ENCODE assay signal across 3 cellular contexts in genomic region chr13:27907139-27907787, GRCh38.
TF ChIP-seq lines count a peak whose summit lies in the region.

No MANE protein-coding gene starts in this region.

TF ChIP-seq in GM12891, 5 proteins besides CTCF, POLR2A, EP300 and RAD21:
- TF ChIP-seq TAF1 (IDR thresholded peaks at IDR 0.05; ENCODE audit: low read depth, low read length) = no peak
- no peak for TF ChIP-seq POU2F2 (IDR thresholded peaks at IDR 0.05; ENCODE audit: low read depth, low read length)
- TF ChIP-seq SPI1 (IDR thresholded peaks at IDR 0.05; ENCODE audit: low read depth, low read length) = no peak
- TF ChIP-seq PAX5 (IDR thresholded peaks at IDR 0.05; ENCODE audit: insufficient read depth, low read length, severe bottlenecking) = no peak
- TF ChIP-seq POLR2AphosphoS5 (IDR thresholded peaks at IDR 0.05; ENCODE audit: low read depth, low read length) = no peak
TF ChIP-seq in GM12891: peak in this region for 0.

TF ChIP-seq in GM12878, 131 proteins besides CTCF, POLR2A, EP300 and RAD21:
- no peak for TF ChIP-seq EGR1 (IDR thresholded peaks at IDR 0.05; ENCODE audit: borderline replicate concordance in 1 of 2, low read depth in 2 of 2, low read length in 2 of 2)
- no peak for TF ChIP-seq HCFC1 (IDR thresholded peaks at IDR 0.05; ENCODE audit: low read length)
- TF ChIP-seq PRDM15 (CRISPR knock-in tag; IDR thresholded peaks at IDR 0.05) = no peak
- no peak for TF ChIP-seq CREB1 (IDR thresholded peaks at IDR 0.05; ENCODE audit: low read depth)
- no peak for TF ChIP-seq MLLT1 (IDR thresholded peaks at IDR 0.05)
- no peak for TF ChIP-seq POLR2AphosphoS2 (IDR thresholded peaks at IDR 0.05; ENCODE audit: low read depth, low read length)
- no peak for TF ChIP-seq SPI1 (IDR thresholded peaks at IDR 0.05; ENCODE audit: borderline replicate concordance, insufficient read depth, low read depth, low read length)
- TF ChIP-seq SKIL (IDR thresholded peaks at IDR 0.05; ENCODE audit: low read depth, poor library complexity, severe bottlenecking) = no peak
- TF ChIP-seq SREBF2 (IDR thresholded peaks at IDR 0.05; ENCODE audit: low read length) = no peak
- TF ChIP-seq CBX3 (IDR thresholded peaks at IDR 0.05; ENCODE audit: borderline replicate concordance, low read depth) = no peak
- TF ChIP-seq MEF2B (IDR thresholded peaks at IDR 0.05; ENCODE audit: partially characterized antibody, poor library complexity, severe bottlenecking) = no peak
- TF ChIP-seq MEF2A (IDR thresholded peaks at IDR 0.05; ENCODE audit: insufficient read depth, low read depth, low read length) = no peak

TF ChIP-seq in H1, 55 proteins besides CTCF, POLR2A, EP300 and RAD21:
- TF ChIP-seq BRCA1 (IDR thresholded peaks at IDR 0.05; ENCODE audit: low read depth, low read length) (no peak), JUN (IDR thresholded peaks at IDR 0.05; ENCODE audit: low read depth, low read length) (no peak), CHD7 (IDR thresholded peaks at IDR 0.05; ENCODE audit: insufficient replicate concordance, low read length) (no peak), SUZ12 (IDR thresholded peaks at IDR 0.05; ENCODE audit: low read length) (no peak), BCL11A (IDR thresholded peaks at IDR 0.05; ENCODE audit: low read depth in 2 of 2, low read length in 2 of 2) (no peak)
